In the genomic region with DNA sequence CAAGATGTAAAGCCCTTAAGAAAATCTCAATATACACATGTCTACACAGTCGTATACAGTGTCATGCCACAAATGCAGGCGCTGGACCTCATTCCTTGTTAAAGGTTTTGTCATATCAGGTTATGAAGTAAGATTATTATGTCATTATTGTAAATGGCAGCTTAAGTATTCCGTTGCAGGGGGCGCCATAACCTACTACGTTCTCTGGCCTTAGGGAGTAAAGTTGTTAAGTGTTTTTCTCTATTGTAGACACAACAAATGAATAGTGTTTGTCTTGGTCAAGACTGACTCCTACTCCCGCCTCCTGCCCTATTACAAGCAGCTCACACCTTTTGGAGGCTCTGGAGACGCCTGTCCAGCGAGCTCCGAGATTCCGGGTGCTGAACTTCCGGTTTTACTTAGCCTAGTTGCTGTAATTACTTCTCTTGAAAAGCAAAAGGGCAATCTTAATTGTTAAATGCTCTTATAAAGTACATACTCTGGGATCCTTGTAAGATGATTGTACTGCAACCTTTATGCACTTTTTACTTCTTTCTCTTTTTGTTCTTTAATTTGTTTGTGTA, we compare ENCODE assay signal across 7 cellular contexts. TPM values are rescaled to one million over a fixed set of nuclear protein-coding genes. Genes with fewer than 3 reads are reported as not detected.
DNase-seq lines count a peak whose midpoint lies in the region; ATAC-seq, FAIRE-seq and TF ChIP-seq lines count a peak whose summit lies in the region.

No MANE protein-coding gene starts in this region.

- in situ Hi-C loops in GM12878 (cut with MboI): loop anchor here (5.0 to 25.0 kb wide), 2 partner anchors 616 to 1361 kb away; no protein-coding TSS in a partner anchor

- no TSS peak for BruUV-seq in GM12878 (replicated peaks; lab: Mats Ljungman, UMichigan)

- no peaks in the 10 kb centered on the region for H3K9me3 ChIP-seq in HEK293 (ENCODE audit: control insufficient read depth, insufficient read depth, low read depth, low read length)
- H3K9me3 ChIP-seq in MG63: no peaks in the 10 kb centered on the region
- no peaks in the 10 kb centered on the region for H3K9me3 ChIP-seq in GM12878 (replicated peaks; ENCODE audit: control insufficient read depth, insufficient read depth, low read length)
- no peaks in the 10 kb centered on the region for H3K9me3 ChIP-seq in iPS-18c (ENCODE audit: control insufficient read depth, insufficient read depth, low read length)
- no peaks in the 10 kb centered on the region for H3K9me3 ChIP-seq in smooth muscle cell (replicated peaks; ENCODE audit: low read depth)

- SMC1A ChIA-PET in GM12878 (lab: Charles Lee; ENCODE audit: uncharacterized antibody, unreplicated experiment): interaction anchor here (1.0 to 3.0 kb wide), 11 partner anchors 13 to 618 kb away, joined by 3 to 22 read pairs (median 4); a partner anchor contains a TSS

- H3K4me1 ChIP-seq in HEK293 (ENCODE audit: control insufficient read depth, insufficient read depth, low read length) (no peaks in the 10 kb centered on the region), GM12878 (ENCODE audit: control insufficient read depth, insufficient read depth, low read length) (no peaks in the 10 kb centered on the region), smooth muscle cell (ENCODE audit: low read depth) (peaks cover 10% of the 10 kb centered on the region)

- peak overlapping the region; percentile 93 for H3K27ac ChIP-seq in HEK293 (ENCODE audit: extremely low read depth, low read depth, low read length)
- peak overlapping the region; percentile 95 for H3K27ac ChIP-seq in GM12878 (ENCODE audit: control insufficient read depth, insufficient read depth)
- peak overlapping the region; percentile 81 for H3K27ac ChIP-seq in smooth muscle cell (ENCODE audit: low read depth)

- no peak for TF ChIP-seq RAD21 in GM12878 (IDR thresholded peaks at IDR 0.05; ENCODE audit: insufficient read depth, low read depth, low read length)

- peak overlapping the region; percentile 97 for H3K9ac ChIP-seq in GM12878 (ENCODE audit: control insufficient read depth, insufficient read depth, low read length)
- peak overlapping the region; percentile 89 for H3K9ac ChIP-seq in smooth muscle cell (ENCODE audit: low read depth)

- H3F3A ChIP-seq in smooth muscle cell (ENCODE audit: low read depth): no peaks in the 10 kb centered on the region

- intact Hi-C loops in GM12878 (cut with micrococcal nuclease; ENCODE audit: unreplicated experiment): loop anchor here (2.0 to 10.0 kb wide), 5 partner anchors 201 to 573 kb away; a partner anchor contains a TSS

- RAD21 ChIA-PET in GM12878 (lab: Charles Lee; ENCODE audit: unreplicated experiment): interaction anchor here (0.9 to 3.1 kb wide), 12 partner anchors 13 to 620 kb away, joined by 3 to 45 read pairs (median 8); a partner anchor contains a TSS

- H3K79me2 ChIP-seq in GM12878 (ENCODE audit: control insufficient read depth, insufficient read depth, low read length) (peaks cover 17% of the 10 kb centered on the region), smooth muscle cell (ENCODE audit: low read depth) (peaks cover 21% of the 10 kb centered on the region)

- no peaks in the 10 kb centered on the region for H4K20me1 ChIP-seq in GM12878 (ENCODE audit: control insufficient read depth, insufficient read depth)
- no peaks in the 10 kb centered on the region for H4K20me1 ChIP-seq in smooth muscle cell (ENCODE audit: low read depth)

- no peaks in the 10 kb centered on the region for H3K27me3 ChIP-seq in MG63
- no peaks in the 10 kb centered on the region for H3K27me3 ChIP-seq in GM12878 (replicated peaks in 1 of 2; ENCODE audit: control insufficient read depth in 2 of 2, insufficient read depth in 2 of 2, low read length in 1 of 2)
- H3K27me3 ChIP-seq in smooth muscle cell (ENCODE audit: low read depth): no peaks in the 10 kb centered on the region

- DNase-seq in GM12865 (ENCODE audit: low read depth): peak; percentile 72
- DNase-seq in MG63: peak; percentile 17
- DNase-seq in T-helper 2 cell: peak in 4 of 5 experiments; percentile 21 to 77 (median 57)
- DNase-seq in GM12878 (ENCODE audit: low read depth, low spot score): peak; percentile 48
- DNase-seq in smooth muscle cell (lab: John Stamatoyannopoulos, UW; ENCODE audit: unreplicated experiment): no peak

- CTCF ChIA-PET in HEK293 (lab: Yijun Ruan, JAX): interaction anchor here (0.6 to 3.5 kb wide), 9 partner anchors 13 to 1119 kb away, joined by 3 to 34 read pairs (median 4); no protein-coding TSS in a partner anchor
- CTCF ChIA-PET in GM12878 (lab: Yijun Ruan, JAX): interaction anchor here (1.0 to 4.6 kb wide), 30 partner anchors 9 to 782 kb away, joined by 3 to 86 read pairs (median 6); a partner anchor contains a TSS

- H2AFZ ChIP-seq in GM12878 (ENCODE audit: control insufficient read depth, low read depth, low read length) (peak overlapping the region; percentile 96), smooth muscle cell (ENCODE audit: low read depth) (peak overlapping the region; percentile 84)

- no peak for TF ChIP-seq POLR2A in GM12878 (IDR thresholded peaks at IDR 0.05; ENCODE audit: low read depth, low read length)

- H3K36me3 ChIP-seq in HEK293 (ENCODE audit: control insufficient read depth in 2 of 2, insufficient read depth in 1 of 2, low read length in 2 of 2) (peaks cover 19 to 40% of the 10 kb centered on the region in 2 experiments; a peak in 2 of 3 replicates), MG63 (peaks cover 28% of the 10 kb centered on the region), GM12878 (ENCODE audit: control insufficient read depth in 2 of 2, insufficient read depth in 2 of 2, low read length in 1 of 2) (peaks cover 2 to 12% of the 10 kb centered on the region in 2 experiments; a peak in 3 of 4 replicates), smooth muscle cell (ENCODE audit: low read depth) (peaks cover 7% of the 10 kb centered on the region)

- peak overlapping the region; percentile 73 for H3K4me2 ChIP-seq in GM12878 (ENCODE audit: control insufficient read depth, insufficient read depth)
- H3K4me2 ChIP-seq in smooth muscle cell: peak overlapping the region; percentile 96

- H3K4me3 ChIP-seq in GM12865 (ENCODE audit: low read depth, low read length): peak overlapping the region; percentile 81
- H3K4me3 ChIP-seq in HEK293 (ENCODE audit: low read depth, low read length): peak overlapping the region; percentile 89
- H3K4me3 ChIP-seq in MG63: peak overlapping the region; percentile 91
- peak overlapping the region; percentile 92 for H3K4me3 ChIP-seq in GM12878
- H3K4me3 ChIP-seq in iPS-18c (ENCODE audit: insufficient read depth, low read depth, low read length): peak overlapping the region; percentile 91
- peak overlapping the region; percentile 92 for H3K4me3 ChIP-seq in smooth muscle cell

- peak; percentile 42 for TF ChIP-seq CTCF in GM12865 (IDR thresholded peaks at IDR 0.05; ENCODE audit: insufficient read depth, low read depth, low read length, missing control alignments)
- 0 out of 2 replicates have a peak, but pooled peaks have one; percentile 40 for TF ChIP-seq CTCF in HEK293 (tag by site-specific recombination; IDR thresholded peaks at IDR 0.05)
- peak; percentile 37 to 55 (median 45) for TF ChIP-seq CTCF in GM12878 (IDR thresholded peaks at IDR 0.05 in 2 of 3, conservative IDR thresholded peaks at IDR 0.05 in 1 of 3; ENCODE audit: control insufficient read depth in 2 of 3, extremely low read depth in 1 of 3, insufficient read depth in 1 of 3, low read depth in 3 of 3, low read length in 3 of 3)
- peak; percentile 31 for TF ChIP-seq CTCF in smooth muscle cell (IDR thresholded peaks at IDR 0.05; ENCODE audit: borderline replicate concordance, insufficient read depth, poor library complexity, severe bottlenecking)

- FAIRE-seq in GM12878 (lab: Jason Lieb, UNC): no peak

- under 1% methylated on average over 11 of the region's 11 CpGs for WGBS in GM12878 (ENCODE audit: insufficient coverage, insufficient replicate concordance, low lambda C conversion rate, missing lambda C conversion rate)
- 5% methylated on average over 11 of the region's 11 CpGs for WGBS in smooth muscle cell (ENCODE audit: low lambda C conversion rate)

- TF ChIP-seq EP300 in GM12878 (IDR thresholded peaks at IDR 0.05; ENCODE audit: borderline replicate concordance in 1 of 2, control insufficient read depth in 1 of 2, low read depth in 2 of 2, low read length in 2 of 2): no peak

- POLR2A ChIA-PET in HEK293 (lab: Yijun Ruan, JAX): interaction anchor here (0.6 to 2.5 kb wide), 6 partner anchors 10 to 568 kb away, joined by 3 to 22 read pairs (median 12); a partner anchor contains a TSS
- POLR2A ChIA-PET in GM12878 (lab: Charles Lee): interaction anchor here (0.5 to 2.1 kb wide), 10 partner anchors 10 to 1739 kb away, joined by 3 to 5 read pairs (median 3); a partner anchor contains a TSS

- peak; percentile 66 for ATAC-seq in GM12878

RNA-seq across cellular contexts. Expression of a gene that starts 1.0 kb away (rescaled TPM):
- 5.2 and 6.0 TPM in 2 replicates for total RNA-seq in MG63 (2014; rRNA removed; shearing (Covaris generic); ENCODE audit: low replicate concordance)
- 164 and 180 TPM in 2 replicates for total RNA-seq in GM12878 (2013; cell fraction: nucleolus; rRNA removed)
- total RNA-seq in GM12878 (2014; rRNA removed) (18.4 and 20.7 TPM in 2 replicates), GM12878 (2014; rRNA removed; fragmentation: Illumina TruSeq; extraction: Trizol) (16.0 and 17.0 TPM in 2 replicates), GM12878 (2021) (11.9 and 12.4 TPM in 2 replicates), smooth muscle cell (21.8 and 33.9 TPM in 2 replicates)
- polyA plus RNA-seq in GM12878 (2011; ENCODE audit: low read depth): 12.4 TPM
- polyA plus RNA-seq in GM12878 (2011; rRNA removed) (45.2 and 52.2 TPM in 2 replicates), GM12878 (2014; fragmentation: Illumina TruSeq; extraction: Trizol) (19.8 and 25.5 TPM in 2 replicates), GM12878 (2014; fragmentation: Nextera tagmentation; extraction: Ambion mirVana) (1 to 10 TPM; 5.5 to 6.6 TPM), GM12878 (2014; rRNA removed) (15.9 and 18.7 TPM in 2 replicates), GM12878 (2016; fragmentation: Nextera tagmentation; extraction: Ambion mirVana) (1 to 10 TPM; 8.9 to 9.1 TPM), smooth muscle cell (20.7 and 21.5 TPM in 2 replicates)
- polyA plus RNA-seq in GM12878 (2011; cell fraction: cytosol; rRNA removed): 21.9 and 26.1 TPM in 2 replicates
- 23.8 and 25.3 TPM in 2 replicates for polyA plus RNA-seq in GM12878 (2011; cell fraction: nucleus; rRNA removed)
- polyA plus RNA-seq in GM12878 (2012): 15.6 and 17.4 TPM in 2 replicates
- polyA minus RNA-seq in GM12878 (2011; rRNA and poly(A)+ RNA removed): 18.8 and 25.2 TPM in 2 replicates
- 8.6 and 8.8 TPM in 2 replicates for polyA minus RNA-seq in GM12878 (2011; cell fraction: cytosol; rRNA and poly(A)+ RNA removed)
- polyA minus RNA-seq in GM12878 (2011; cell fraction: nucleus; rRNA and poly(A)+ RNA removed): 38.9 and 49.8 TPM in 2 replicates

RNA-seq across cellular contexts. Expression of a gene that starts 29.5 kb away (rescaled TPM):
- total RNA-seq in MG63 (2014; rRNA removed; shearing (Covaris generic); ENCODE audit: low replicate concordance): not detected in 2 replicates
- total RNA-seq in GM12878 (2013; cell fraction: nucleolus; rRNA removed): not detected in 2 replicates
- total RNA-seq in GM12878 (2014; rRNA removed): not detected in 2 replicates
- total RNA-seq in GM12878 (2014; rRNA removed; fragmentation: Illumina TruSeq; extraction: Trizol): not detected in 2 replicates
- not detected in 2 replicates for total RNA-seq in GM12878 (2021)
- polyA plus RNA-seq in GM12878 (2011; ENCODE audit: low read depth): not detected
- polyA plus RNA-seq in GM12878 (2011; rRNA removed): not detected in 2 replicates
- polyA plus RNA-seq in GM12878 (2011; cell fraction: cytosol; rRNA removed): not detected in 2 replicates
- not detected in 2 replicates for polyA plus RNA-seq in GM12878 (2011; cell fraction: nucleus; rRNA removed)
- 0.21 and 0.39 TPM in 2 replicates for polyA plus RNA-seq in GM12878 (2012)
- not detected in 2 replicates for polyA plus RNA-seq in GM12878 (2014; fragmentation: Illumina TruSeq; extraction: Trizol)
- not detected for polyA plus RNA-seq in GM12878 (2014; fragmentation: Nextera tagmentation; extraction: Ambion mirVana)
- polyA plus RNA-seq in GM12878 (2014; rRNA removed): not detected in 2 replicates
- polyA plus RNA-seq in GM12878 (2016; fragmentation: Nextera tagmentation; extraction: Ambion mirVana): under 1 TPM in 1 of 2 experiments, not detected in 1; 0.05 TPM
- not detected in 2 replicates for polyA minus RNA-seq in GM12878 (2011; rRNA and poly(A)+ RNA removed)
- not detected in 2 replicates for polyA minus RNA-seq in GM12878 (2011; cell fraction: cytosol; rRNA and poly(A)+ RNA removed)
- not detected in 2 replicates for polyA minus RNA-seq in GM12878 (2011; cell fraction: nucleus; rRNA and poly(A)+ RNA removed)
- total RNA-seq in smooth muscle cell: 0.36 and 0.49 TPM in 2 replicates
- polyA plus RNA-seq in smooth muscle cell: 0.25 TPM in 1 of 2 replicates, not detected in the other
